ENCODE assay signal across 11 cellular contexts in the genomic region with DNA sequence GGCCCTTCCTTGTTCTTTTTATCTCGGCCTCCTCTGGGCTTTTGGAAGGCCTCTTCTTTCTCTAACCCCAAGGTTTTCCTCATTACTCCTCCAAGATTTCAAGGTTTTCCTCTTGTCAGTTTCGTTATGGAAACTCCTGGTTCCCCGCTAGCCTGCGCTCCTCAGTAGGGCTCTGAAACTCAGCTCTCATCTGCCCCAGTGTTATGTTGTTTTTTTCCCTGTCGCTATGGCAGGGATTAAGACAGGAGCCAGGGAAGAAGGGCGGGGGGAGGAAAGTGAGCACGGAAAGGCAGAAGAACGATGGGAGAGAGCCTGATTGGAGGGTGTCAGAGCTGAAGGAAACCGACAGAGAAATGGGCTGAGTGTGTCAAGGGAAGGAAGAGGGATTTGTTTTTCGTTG. TPM values are rescaled to one million over a fixed set of nuclear protein-coding genes. Genes with fewer than 3 reads are reported as not detected.
DNase-seq lines count a peak whose midpoint lies in the region; ATAC-seq and TF ChIP-seq lines count a peak whose summit lies in the region.
"Had no signal": no experiment of that assay in that cellular context is flagged by ENCODE, and none has a peak within 500 bp of the region (broad histone marks: within the 10 kb centered on the region; RNA-seq: fewer than 3 reads in every experiment).

No MANE protein-coding gene starts in this region.

- peak; percentile 79 for ATAC-seq in aorta (ENCODE audit: low FRiP score)

- H3K27ac ChIP-seq in mammary epithelial cell (ENCODE audit: insufficient read depth, low read depth, low read length) (no peak overlapping the region), aorta (ENCODE audit: low read depth in 1 of 2, low read length in 2 of 2) (no peak overlapping the region)

- 92% methylated on average over 10 of the region's 10 CpGs for WGBS in mammary epithelial cell (ENCODE audit: low coverage, missing lambda C conversion rate)
- WGBS in aorta, 2 donors = 55 to 60% methylated on average over 10 of the region's 10 CpGs

- H3K79me2 ChIP-seq in mammary epithelial cell (ENCODE audit: insufficient read depth, low read length) = no peaks in the 10 kb centered on the region

- H3K4me1 ChIP-seq in mammary epithelial cell (ENCODE audit: insufficient read depth, low read length) = peaks cover 6% of the 10 kb centered on the region
- H3K4me1 ChIP-seq in aorta (ENCODE audit: control insufficient read depth in 1 of 2, insufficient read depth in 2 of 2, low read length in 2 of 2) = no peaks in the 10 kb centered on the region

- BruUV-seq in MCF 10A (replicated peaks; lab: Mats Ljungman, UMichigan) = no TSS peak
- no TSS peak for BruUV-seq in mammary epithelial cell (replicated peaks; lab: Mats Ljungman, UMichigan)

- H3K27me3 Mint-ChIP-seq in MCF 10A (ENCODE audit: insufficient read depth, unreplicated experiment) = no peaks in the 10 kb centered on the region
- H3K27me3 Mint-ChIP-seq in nephron (ENCODE audit: low read depth) = peaks cover 8% of the 10 kb centered on the region
- H3K27me3 Mint-ChIP-seq: activated naive CD4-positive, alpha-beta T cell treated with anti-CD3 and anti-CD28 coated beads, Interleukin-2, amount 50 U/mL, for 24 hours had no signal

- H3K36me3 Mint-ChIP-seq in MCF 10A (ENCODE audit: insufficient read depth, unreplicated experiment) = no peaks in the 10 kb centered on the region
- no peaks in the 10 kb centered on the region for H3K36me3 Mint-ChIP-seq in nephron (ENCODE audit: low read depth)
- H3K36me3 Mint-ChIP-seq: activated naive CD4-positive, alpha-beta T cell treated with anti-CD3 and anti-CD28 coated beads, Interleukin-2, amount 50 U/mL, for 24 hours had no signal

- H3K9me3 Mint-ChIP-seq in MCF 10A (ENCODE audit: unreplicated experiment) = no peaks in the 10 kb centered on the region
- peaks cover 3% of the 10 kb centered on the region for H3K9me3 Mint-ChIP-seq in nephron
- H3K9me3 Mint-ChIP-seq: activated naive CD4-positive, alpha-beta T cell treated with anti-CD3 and anti-CD28 coated beads, Interleukin-2, amount 50 U/mL, for 24 hours had no signal

- no peaks in the 10 kb centered on the region for H3K9me3 ChIP-seq in mammary epithelial cell (replicated peaks; ENCODE audit: insufficient read depth, low read length)
- H3K9me3 ChIP-seq in aorta (ENCODE audit: control insufficient read depth, low read length) = no peaks in the 10 kb centered on the region

- CTCF ChIA-PET in MCF 10A (lab: Yijun Ruan, JAX) = interaction anchor here (1.5 kb wide), 1 partner anchor 96 kb away, joined by 5 read pairs; no protein-coding TSS in a partner anchor
- CTCF ChIA-PET in mammary epithelial cell (lab: Charles Lee; ENCODE audit: low non-redundant PET) = no interaction called here

- H3K4me3 ChIP-seq in mammary epithelial cell (replicated peaks in 1 of 3; ENCODE audit: insufficient read depth in 1 of 3, low read depth in 2 of 3, low read length in 3 of 3) (no peak overlapping the region), fibroblast of pulmonary artery (replicated peaks; ENCODE audit: low read depth, low read length) (no peak overlapping the region), aorta (ENCODE audit: low read length in 2 of 2) (no peak overlapping the region)

- in situ Hi-C loops in mammary epithelial cell (cut with MboI; ENCODE audit: low sequenced_read_pairs in 2 of 2) = no loop called here

- H3K36me3 ChIP-seq in mammary epithelial cell (ENCODE audit: insufficient read depth, low read length) = no peaks in the 10 kb centered on the region
- H3K36me3 ChIP-seq in aorta (ENCODE audit: control insufficient read depth in 1 of 2, insufficient read depth in 2 of 2, low read length in 1 of 2) = no peaks in the 10 kb centered on the region

- H3K4me1 Mint-ChIP-seq in MCF 10A (ENCODE audit: insufficient read depth, unreplicated experiment) = peaks cover 25% of the 10 kb centered on the region
- H3K4me1 Mint-ChIP-seq in nephron = peaks cover 41% of the 10 kb centered on the region
- H3K4me1 Mint-ChIP-seq: activated naive CD4-positive, alpha-beta T cell treated with anti-CD3 and anti-CD28 coated beads, Interleukin-2, amount 50 U/mL, for 24 hours had no signal

- POLR2A ChIA-PET in MCF 10A (lab: Yijun Ruan, JAX) = interaction anchor here (0.9 to 2.1 kb wide), 4 partner anchors 12 to 160 kb away, joined by 3 to 22 read pairs (median 5); no protein-coding TSS in a partner anchor

- H3K4me3 Mint-ChIP-seq in MCF 10A (ENCODE audit: unreplicated experiment) (no peak overlapping the region), nephron (no peak overlapping the region)
- H3K4me3 Mint-ChIP-seq: activated naive CD4-positive, alpha-beta T cell treated with anti-CD3 and anti-CD28 coated beads, Interleukin-2, amount 50 U/mL, for 24 hours had no signal

- dilution Hi-C loops in mammary epithelial cell (cut with HindIII; ENCODE audit: low sequenced_read_pairs) = loop anchor here (5.0 kb wide), 1 partner anchor 34 kb away; no protein-coding TSS in a partner anchor

- no peaks in the 10 kb centered on the region for H3K27me3 ChIP-seq in mammary epithelial cell (ENCODE audit: insufficient read depth, low read length)
- no peaks in the 10 kb centered on the region for H3K27me3 ChIP-seq in aorta (ENCODE audit: control insufficient read depth in 1 of 2, insufficient read depth in 2 of 2, low read length in 1 of 2)

- no peak overlapping the region for H3K9ac ChIP-seq in mammary epithelial cell (ENCODE audit: insufficient read depth, low read length)

- H3K4me2 ChIP-seq in mammary epithelial cell (ENCODE audit: insufficient read depth, low read depth, low read length) = no peak overlapping the region

- no peak overlapping the region for H2AFZ ChIP-seq in mammary epithelial cell (ENCODE audit: low read depth, low read length)

- intact Hi-C loops in MCF 10A (cut with micrococcal nuclease) = no loop called here
- intact Hi-C loops in mammary epithelial cell (cut with micrococcal nuclease) = no loop called here
- intact Hi-C loops in aorta (cut with DNase I) = loop anchor here (2.0 kb wide), 2 partner anchors 25 to 39 kb away; no protein-coding TSS in a partner anchor

- H4K20me1 ChIP-seq in mammary epithelial cell (ENCODE audit: insufficient read depth, low read length) = no peaks in the 10 kb centered on the region

- DNase-seq in MCF 10A (ENCODE audit: unreplicated experiment) (no peak), mammary epithelial cell (no peak), fibroblast of pulmonary artery (ENCODE audit: low read depth) (peak; percentile 61), aorta (peak in 1 of 2 donors; percentile 63), NCI-H345 treated with DMSO at 0.1 percent for 48 hours (lab: John Stamatoyannopoulos, UW; ENCODE audit: unreplicated experiment) (no peak), T-helper 9 cell (no peak)
- no peak for DNase-seq in stimulated activated naive CD4-positive, alpha-beta T cell treated with Interleukin-2 at 50 U/mL for 16 hours (lab: John Stamatoyannopoulos, UW)
- DNase-seq: kidney, NCI-H1092 treated with DMSO at 0.1 percent for 48 hours had no signal

- no peak for TF ChIP-seq CTCF in MCF 10A (IDR thresholded peaks at IDR 0.05; ENCODE audit: unreplicated experiment)
- TF ChIP-seq CTCF in mammary epithelial cell (conservative IDR thresholded peaks at IDR 0.05 in 1 of 2, IDR thresholded peaks at IDR 0.05 in 1 of 2; ENCODE audit: extremely low read depth in 1 of 2, insufficient read depth in 1 of 2, low read depth in 1 of 2, low read length in 2 of 2) = no peak
- no peak for TF ChIP-seq CTCF in fibroblast of pulmonary artery (IDR thresholded peaks at IDR 0.05; ENCODE audit: low read length, missing control alignments)
- TF ChIP-seq CTCF in nephron (IDR thresholded peaks at IDR 0.05; ENCODE audit: unreplicated experiment in 3 of 3) = no peak

- peak overlapping the region; percentile 90 for H3K27ac Mint-ChIP-seq in MCF 10A (ENCODE audit: low read depth, unreplicated experiment)
- H3K27ac Mint-ChIP-seq in nephron = peak overlapping the region in 2 of 3 experiments; percentile 1 to 5
- H3K27ac Mint-ChIP-seq: activated naive CD4-positive, alpha-beta T cell treated with anti-CD3 and anti-CD28 coated beads, Interleukin-2, amount 50 U/mL, for 24 hours had no signal

RNA-seq across cellular contexts. Expression of a gene that starts 26.5 kb away (rescaled TPM):
- total RNA-seq in MCF 10A (2022) = 38.9 and 45.3 TPM in 2 replicates
- 10 to 100 TPM; 13.8 to 39.7 TPM for total RNA-seq in mammary epithelial cell
- 9.5 TPM for polyA plus RNA-seq in mammary epithelial cell
- polyA minus RNA-seq in mammary epithelial cell = 7.1 TPM
- total RNA-seq in aorta = 10 to 100 TPM; 48.3 to 50.2 TPM
- polyA plus RNA-seq in aorta = 10 to 100 TPM; 20.9 to 39.7 TPM

Comparison
In these comparisons a context has a peak if more than half of its experiments do, and no peak if none do; other contexts are left out.
1. intact Hi-C loops: an anchor here in aorta (2.0 kb wide); none called in MCF 10A and mammary epithelial cell.